ENCODE assay signal across 8 cellular contexts in genomic region chr7:99438573-99439480, GRCh38. TPM values are rescaled to one million over a fixed set of nuclear protein-coding genes. Genes with fewer than 3 reads are reported as not detected.
DNase-seq lines count a peak whose midpoint lies in the region; ATAC-seq and TF ChIP-seq lines count a peak whose summit lies in the region.

Gene CPSF4 (plus strand): TSS chr7:99438943. CDS start chr7:99439083, 140 bp downstream.
Gene PTCD1 (minus strand): TSS chr7:99438798. CDS start chr7:99435242, 3,556 bp downstream.

- peak within 1 kb of the TSS; percentile 85 to 87 for H3K27ac ChIP-seq in ascending aorta
- H3K27ac ChIP-seq in rectal smooth muscle tissue (ENCODE audit: low read depth, low read length), result peak within 1 kb of the TSS; percentile 79
- peak within 1 kb of the TSS in 1 of 2 donors; percentile 56 for H3K27ac ChIP-seq in aorta (ENCODE audit: low read depth in 1 of 2, low read length in 2 of 2)

- H3K9ac ChIP-seq in rectal smooth muscle tissue (ENCODE audit: low read length), result peak within 1 kb of the TSS; percentile 78

- no peak for TF ChIP-seq CTCF in ascending aorta (IDR thresholded peaks at IDR 0.05)

- H3K4me3 ChIP-seq in ascending aorta, result peak within 1 kb of the TSS; percentile 80 to 91
- peak within 1 kb of the TSS; percentile 91 for H3K4me3 ChIP-seq in rectal smooth muscle tissue (ENCODE audit: low read length)
- peak within 1 kb of the TSS; percentile 62 to 85 for H3K4me3 ChIP-seq in aorta (ENCODE audit: low read length in 2 of 2)

- DNase-seq in NCI-H1694 treated with DMSO at 0.1 percent for 48 hours (lab: John Stamatoyannopoulos, UW) (peak; percentile 83), ascending aorta (ENCODE audit: low spot score in 2 of 2) (peak; percentile 79 to 97), hepatic stellate cell (ENCODE audit: low spot score) (peak; percentile 100), aorta (peak; percentile 97 to 99)

- H3K4me1 ChIP-seq in ascending aorta (peaks cover 5 to 22% of the 10 kb centered on the region in 2 donors), rectal smooth muscle tissue (ENCODE audit: control insufficient read depth, insufficient read depth, low read length) (peaks cover 11% of the 10 kb centered on the region), aorta (ENCODE audit: control insufficient read depth in 1 of 2, insufficient read depth in 2 of 2, low read length in 2 of 2) (no peaks in the 10 kb centered on the region)

- H3K9me3 ChIP-seq in ascending aorta (no peaks in the 10 kb centered on the region), aorta (ENCODE audit: control insufficient read depth, low read length) (no peaks in the 10 kb centered on the region)

- peaks cover 10 to 13% of the 10 kb centered on the region in 2 donors for H3K36me3 ChIP-seq in ascending aorta
- H3K36me3 ChIP-seq in rectal smooth muscle tissue (ENCODE audit: control insufficient read depth, insufficient read depth, low read length), result peaks cover 5% of the 10 kb centered on the region
- no peaks in the 10 kb centered on the region for H3K36me3 ChIP-seq in aorta (ENCODE audit: control insufficient read depth in 1 of 2, insufficient read depth in 2 of 2, low read length in 1 of 2)

- 0% methylated on average over 65 to 89 of the region's 89 CpGs for WGBS in aorta, 2 donors

- H3K27me3 ChIP-seq in ascending aorta (no peaks in the 10 kb centered on the region), rectal smooth muscle tissue (ENCODE audit: control insufficient read depth, insufficient read depth, low read length) (no peaks in the 10 kb centered on the region), aorta (ENCODE audit: control insufficient read depth in 1 of 2, insufficient read depth in 2 of 2, low read length in 1 of 2) (no peaks in the 10 kb centered on the region)

- intact Hi-C loops in T-helper 2 cell treated with Interferon-gamma antibody and Interleukin-4, amounts not matched to agents 100 ng/mL and 5 ng/mL, for 36 hours (cut with micrococcal nuclease), result loop anchor here (1.0 to 2.0 kb wide), 5 partner anchors 27 to 112 kb away; partner anchors contain the start of genes ARPC1B, ATP5MF and ZKSCAN5
- intact Hi-C loops in ascending aorta (cut with DNase I) (loop anchor here (2.0 kb wide), 2 partner anchors 28 to 30 kb away; partner anchors contain the start of genes ATP5MF, BUD31 and PDAP1), aorta (cut with DNase I) (no loop called here)

- ATAC-seq in GM18502 (IDR thresholded peaks at IDR 0.05; ENCODE audit: poor library complexity, unreplicated experiment) (peak; percentile 91), HG02938 (IDR thresholded peaks at IDR 0.05; ENCODE audit: unreplicated experiment) (peak; percentile 86), aorta (ENCODE audit: low FRiP score) (peak; percentile 97)

RNA-seq across cellular contexts. Expression of gene CPSF4, which starts in this region (rescaled TPM):
- 69.2 and 72.8 TPM in 2 replicates for total RNA-seq in T-helper 2 cell treated with Interferon-gamma antibody and Interleukin-4, amounts not matched to agents 100 ng/mL and 5 ng/mL, for 36 hours
- 38.0 TPM for total RNA-seq in ascending aorta
- total RNA-seq in aorta, result 10 to 100 TPM; 30.4 to 33.6 TPM
- polyA plus RNA-seq in aorta, result 10 to 100 TPM; 24.2 to 48.9 TPM

RNA-seq across cellular contexts. Expression of gene PTCD1, which starts in this region (rescaled TPM):
- 9.4 and 11.7 TPM in 2 replicates for total RNA-seq in T-helper 2 cell treated with Interferon-gamma antibody and Interleukin-4, amounts not matched to agents 100 ng/mL and 5 ng/mL, for 36 hours
- 2.6 TPM for total RNA-seq in ascending aorta
- 1 to 10 TPM; 5.4 to 6.0 TPM for total RNA-seq in aorta
- polyA plus RNA-seq in aorta, result 1 to 10 TPM in 1 of 2 donors, under 1 TPM in 1; 0.63 to 5.5 TPM

Comparison
In these comparisons a context has a peak if more than half of its experiments do, and no peak if none do; other contexts are left out.
1. intact Hi-C loops: an anchor here in T-helper 2 cell treated with Interferon-gamma antibody and Interleukin-4, amounts not matched to agents 100 ng/mL and 5 ng/mL, for 36 hours (1.0 to 2.0 kb wide) and ascending aorta (2.0 kb wide); none called in aorta.